ENCODE assay signal across 1 cellular context in the genomic region with DNA sequence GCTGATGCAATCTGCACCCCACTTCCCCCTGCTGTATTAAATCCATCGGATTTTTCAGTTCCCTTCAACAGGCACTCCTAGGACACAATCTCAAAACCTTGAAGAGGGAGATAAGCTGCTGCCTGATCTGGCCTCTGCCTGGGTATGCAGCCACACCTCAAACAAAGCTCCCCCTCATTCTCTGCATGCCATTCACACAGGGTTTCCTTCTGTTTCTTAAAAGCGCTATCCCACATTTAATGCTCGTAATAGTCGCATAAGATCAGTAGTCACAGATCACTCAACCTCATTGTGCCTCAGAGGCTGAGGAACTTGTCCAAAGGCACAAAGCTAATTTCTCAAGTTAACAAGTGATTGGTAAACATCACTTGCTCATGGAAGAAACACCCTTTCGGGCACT.
TF ChIP-seq lines count a peak whose summit lies in the region.

No MANE protein-coding gene starts in this region.

TF ChIP-seq in GM23338, 12 proteins besides CTCF, POLR2A, EP300 and RAD21 (continued from another document):
- TF ChIP-seq, protein P1, sequence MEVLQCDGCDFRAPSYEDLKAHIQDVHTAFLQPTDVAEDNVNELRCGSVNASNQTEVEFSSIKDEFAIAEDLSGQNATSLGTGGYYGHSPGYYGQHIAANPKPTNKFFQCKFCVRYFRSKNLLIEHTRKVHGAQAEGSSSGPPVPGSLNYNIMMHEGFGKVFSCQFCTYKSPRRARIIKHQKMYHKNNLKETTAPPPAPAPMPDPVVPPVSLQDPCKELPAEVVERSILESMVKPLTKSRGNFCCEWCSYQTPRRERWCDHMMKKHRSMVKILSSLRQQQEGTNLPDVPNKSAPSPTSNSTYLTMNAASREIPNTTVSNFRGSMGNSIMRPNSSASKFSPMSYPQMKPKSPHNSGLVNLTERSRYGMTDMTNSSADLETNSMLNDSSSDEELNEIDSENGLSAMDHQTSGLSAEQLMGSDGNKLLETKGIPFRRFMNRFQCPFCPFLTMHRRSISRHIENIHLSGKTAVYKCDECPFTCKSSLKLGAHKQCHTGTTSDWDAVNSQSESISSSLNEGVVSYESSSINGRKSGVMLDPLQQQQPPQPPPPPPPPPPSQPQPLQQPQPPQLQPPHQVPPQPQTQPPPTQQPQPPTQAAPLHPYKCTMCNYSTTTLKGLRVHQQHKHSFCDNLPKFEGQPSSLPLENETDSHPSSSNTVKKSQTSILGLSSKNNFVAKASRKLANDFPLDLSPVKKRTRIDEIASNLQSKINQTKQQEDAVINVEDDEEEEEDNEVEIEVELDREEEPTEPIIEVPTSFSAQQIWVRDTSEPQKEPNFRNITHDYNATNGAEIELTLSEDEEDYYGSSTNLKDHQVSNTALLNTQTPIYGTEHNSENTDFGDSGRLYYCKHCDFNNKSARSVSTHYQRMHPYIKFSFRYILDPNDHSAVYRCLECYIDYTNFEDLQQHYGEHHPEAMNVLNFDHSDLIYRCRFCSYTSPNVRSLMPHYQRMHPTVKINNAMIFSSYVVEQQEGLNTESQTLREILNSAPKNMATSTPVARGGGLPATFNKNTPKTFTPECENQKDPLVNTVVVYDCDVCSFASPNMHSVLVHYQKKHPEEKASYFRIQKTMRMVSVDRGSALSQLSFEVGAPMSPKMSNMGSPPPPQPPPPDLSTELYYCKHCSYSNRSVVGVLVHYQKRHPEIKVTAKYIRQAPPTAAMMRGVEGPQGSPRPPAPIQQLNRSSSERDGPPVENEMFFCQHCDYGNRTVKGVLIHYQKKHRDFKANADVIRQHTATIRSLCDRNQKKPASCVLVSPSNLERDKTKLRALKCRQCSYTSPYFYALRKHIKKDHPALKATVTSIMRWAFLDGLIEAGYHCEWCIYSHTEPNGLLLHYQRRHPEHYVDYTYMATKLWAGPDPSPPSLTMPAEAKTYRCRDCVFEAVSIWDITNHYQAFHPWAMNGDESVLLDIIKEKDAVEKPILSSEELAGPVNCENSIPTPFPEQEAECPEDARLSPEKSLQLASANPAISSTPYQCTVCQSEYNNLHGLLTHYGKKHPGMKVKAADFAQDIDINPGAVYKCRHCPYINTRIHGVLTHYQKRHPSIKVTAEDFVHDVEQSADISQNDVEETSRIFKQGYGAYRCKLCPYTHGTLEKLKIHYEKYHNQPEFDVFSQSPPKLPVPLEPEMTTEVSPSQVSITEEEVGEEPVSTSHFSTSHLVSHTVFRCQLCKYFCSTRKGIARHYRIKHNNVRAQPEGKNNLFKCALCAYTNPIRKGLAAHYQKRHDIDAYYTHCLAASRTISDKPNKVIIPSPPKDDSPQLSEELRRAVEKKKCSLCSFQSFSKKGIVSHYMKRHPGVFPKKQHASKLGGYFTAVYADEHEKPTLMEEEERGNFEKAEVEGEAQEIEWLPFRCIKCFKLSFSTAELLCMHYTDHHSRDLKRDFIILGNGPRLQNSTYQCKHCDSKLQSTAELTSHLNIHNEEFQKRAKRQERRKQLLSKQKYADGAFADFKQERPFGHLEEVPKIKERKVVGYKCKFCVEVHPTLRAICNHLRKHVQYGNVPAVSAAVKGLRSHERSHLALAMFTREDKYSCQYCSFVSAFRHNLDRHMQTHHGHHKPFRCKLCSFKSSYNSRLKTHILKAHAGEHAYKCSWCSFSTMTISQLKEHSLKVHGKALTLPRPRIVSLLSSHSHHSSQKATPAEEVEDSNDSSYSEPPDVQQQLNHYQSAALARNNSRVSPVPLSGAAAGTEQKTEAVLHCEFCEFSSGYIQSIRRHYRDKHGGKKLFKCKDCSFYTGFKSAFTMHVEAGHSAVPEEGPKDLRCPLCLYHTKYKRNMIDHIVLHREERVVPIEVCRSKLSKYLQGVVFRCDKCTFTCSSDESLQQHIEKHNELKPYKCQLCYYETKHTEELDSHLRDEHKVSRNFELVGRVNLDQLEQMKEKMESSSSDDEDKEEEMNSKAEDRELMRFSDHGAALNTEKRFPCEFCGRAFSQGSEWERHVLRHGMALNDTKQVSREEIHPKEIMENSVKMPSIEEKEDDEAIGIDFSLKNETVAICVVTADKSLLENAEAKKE (CRISPR knock-in tag; IDR thresholded peaks at IDR 0.05): no peak
- TF ChIP-seq, protein P2, sequence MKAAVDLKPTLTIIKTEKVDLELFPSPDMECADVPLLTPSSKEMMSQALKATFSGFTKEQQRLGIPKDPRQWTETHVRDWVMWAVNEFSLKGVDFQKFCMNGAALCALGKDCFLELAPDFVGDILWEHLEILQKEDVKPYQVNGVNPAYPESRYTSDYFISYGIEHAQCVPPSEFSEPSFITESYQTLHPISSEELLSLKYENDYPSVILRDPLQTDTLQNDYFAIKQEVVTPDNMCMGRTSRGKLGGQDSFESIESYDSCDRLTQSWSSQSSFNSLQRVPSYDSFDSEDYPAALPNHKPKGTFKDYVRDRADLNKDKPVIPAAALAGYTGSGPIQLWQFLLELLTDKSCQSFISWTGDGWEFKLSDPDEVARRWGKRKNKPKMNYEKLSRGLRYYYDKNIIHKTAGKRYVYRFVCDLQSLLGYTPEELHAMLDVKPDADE (IDR thresholded peaks at IDR 0.05): no peak
- no peak for TF ChIP-seq STAT1 (IDR thresholded peaks at IDR 0.05; ENCODE audit: unreplicated experiment)
- no peak for TF ChIP-seq ZNF331 (CRISPR knock-in tag; IDR thresholded peaks at IDR 0.05; ENCODE audit: low read depth)
TF ChIP-seq in GM23338: peak in this region for 0.
